Comparison of ENCODE assay signal across 19 cellular contexts in the genomic region with DNA sequence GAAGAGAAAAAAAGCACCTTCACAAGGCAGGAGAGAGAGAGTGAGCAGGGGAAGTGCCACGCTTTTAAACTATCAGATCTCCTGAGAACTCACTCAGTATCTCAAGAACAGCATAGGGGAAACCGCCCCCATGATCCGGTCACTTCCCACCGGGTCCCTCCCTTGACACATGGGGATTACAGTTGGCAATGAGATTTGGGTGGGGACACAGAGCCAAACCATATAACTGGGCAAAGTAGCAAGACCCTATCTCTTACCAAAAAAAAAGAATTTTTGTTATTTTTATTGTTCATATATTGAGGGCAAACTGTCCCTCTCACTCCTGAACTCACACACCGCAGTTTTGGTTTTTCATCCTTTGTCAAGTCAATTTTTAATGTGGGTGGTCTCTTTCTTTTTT.
"Had no signal": no experiment of that assay in that cellular context is flagged by ENCODE, and none has a peak within 500 bp of the region (broad histone marks: within the 10 kb centered on the region; RNA-seq: fewer than 3 reads in every experiment).

No MANE protein-coding gene starts in this region.

- DNase-seq: activated CD4-positive, alpha-beta T cell treated with anti-CD3 and anti-CD28 coated beads for 1 hour; activated CD4-positive, alpha-beta T cell treated with anti-CD3 and anti-CD28 coated beads, Interleukin-2, amount 50 U/mL, for 1 hour; activated CD8-positive, alpha-beta T cell treated with anti-CD3 and anti-CD28 coated beads, Interleukin-2, amount 10 ng/mL, durations not matched to agents 7 days and 5 days; activated gamma-delta T cell treated with Interleukin-2 at 50 U/mL for 16 hours; islet precursor cell; naive thymus-derived CD4-positive, alpha-beta T cell; spleen; stimulated activated CD4-positive, alpha-beta T cell treated with anti-CD3 and anti-CD28 coated beads, Interleukin-4, amount 100 ng/mL, for 4 hours; stimulated activated naive CD8-positive, alpha-beta T cell treated with anti-CD3 and anti-CD28 coated beads, Interleukin-15, Interleukin-2, amounts not matched to agents 100 U/mL and 50 U/mL, for 24 hours; substantia nigra; T-helper 1 cell; thyroid gland; WERI-Rb-1 had no signal

- H3K4me3 ChIP-seq: ascending aorta, coronary artery, heart left ventricle, spleen, thyroid gland had no signal

- H3K27me3 ChIP-seq: ascending aorta, heart left ventricle, spleen, thyroid gland had no signal

- H3K9me3 ChIP-seq: ascending aorta, heart left ventricle, spleen, thyroid gland had no signal

- FAIRE-seq: bronchial epithelial cell, TTC549 had no signal

- H3K27ac ChIP-seq: thyroid gland, WERI-Rb-1 had no signal

- ATAC-seq: activated CD8-positive, alpha-beta T cell treated with anti-CD3 and anti-CD28 coated beads, Interleukin-2, amount 10 ng/mL, durations not matched to agents 7 days and 5 days; activated naive CD4-positive, alpha-beta T cell treated with anti-CD3 and anti-CD28 coated beads, Interleukin-2, amount 50 U/mL, for 72 hours; naive thymus-derived CD4-positive, alpha-beta T cell; stimulated activated naive CD8-positive, alpha-beta T cell treated with anti-CD3 and anti-CD28 coated beads, Interleukin-15, Interleukin-2, amounts not matched to agents 100 U/mL and 50 U/mL, for 24 hours had no signal

- H3K36me3 ChIP-seq: thyroid gland had no signal
